In genomic region chr12:13002301-13003097, GRCh38 we compare ENCODE assay signal across 14 cellular contexts. TPM values are rescaled to one million over a fixed set of nuclear protein-coding genes. Genes with fewer than 3 reads are reported as not detected.
DNase-seq lines count a peak whose midpoint lies in the region; ATAC-seq and TF ChIP-seq lines count a peak whose summit lies in the region.
"Had no signal": no experiment of that assay in that cellular context is flagged by ENCODE, and none has a peak within 500 bp of the region (broad histone marks: within the 10 kb centered on the region; RNA-seq: fewer than 3 reads in every experiment).

No MANE protein-coding gene starts in this region.

- peaks cover 14% of the 10 kb centered on the region for H4K20me1 ChIP-seq in osteoblast (ENCODE audit: insufficient read depth, low read length)

- H3K27me3 ChIP-seq in osteoblast (ENCODE audit: insufficient read depth, low read length) (no peaks in the 10 kb centered on the region), body of pancreas (no peaks in the 10 kb centered on the region)
- H3K27me3 ChIP-seq: dorsolateral prefrontal cortex, gastrocnemius medialis had no signal

- ATAC-seq in GM19452 (IDR thresholded peaks at IDR 0.05; ENCODE audit: unreplicated experiment) (no peak), body of pancreas (no peak)
- ATAC-seq: gastrocnemius medialis, left colon, psoas muscle had no signal

- H3K4me3 Mint-ChIP-seq in IgD-negative memory B cell = peak overlapping the region in 3 of 4 donors; percentile 55 to 81 (median 59)

- peaks cover 2% of the 10 kb centered on the region for H3K27me3 Mint-ChIP-seq in IgD-negative memory B cell

- peak overlapping the region; percentile 94 for H3K4me2 ChIP-seq in osteoblast (ENCODE audit: insufficient read depth, low read length)

- H3K4me1 Mint-ChIP-seq in IgD-negative memory B cell = peaks cover 3 to 14% (median 12%) of the 10 kb centered on the region in 3 donors

- peak overlapping the region; percentile 85 for H3K4me3 ChIP-seq in coronary artery
- peak overlapping the region; percentile 84 for H3K4me3 ChIP-seq in osteoblast (ENCODE audit: insufficient read depth, low read length)
- no peak overlapping the region for H3K4me3 ChIP-seq in body of pancreas

- no peaks in the 10 kb centered on the region for H3K9me3 Mint-ChIP-seq in IgD-negative memory B cell

- H3K36me3 Mint-ChIP-seq in IgD-negative memory B cell = no peaks in the 10 kb centered on the region

- DNase-seq in DMS53 (lab: John Stamatoyannopoulos, UW) (peak; percentile 28), DMS53 treated with DMSO at 0.1 percent for 48 hours (lab: John Stamatoyannopoulos, UW; ENCODE audit: unreplicated experiment) (no peak), coronary artery (ENCODE audit: low spot score) (no peak), osteoblast (ENCODE audit: insufficient read length, low spot score, missing footprints) (peak; percentile 42), body of pancreas (no peak)
- no peak for DNase-seq in activated CD4-positive, alpha-beta T cell treated with anti-CD3 and anti-CD28 coated beads for 1 hour
- DNase-seq: dorsolateral prefrontal cortex, gastrocnemius medialis, left colon, NCI-H2171, psoas muscle, substantia nigra had no signal

- no peaks in the 10 kb centered on the region for H3K9me3 ChIP-seq in osteoblast (ENCODE audit: low read depth, low read length)
- no peaks in the 10 kb centered on the region for H3K9me3 ChIP-seq in body of pancreas
- H3K9me3 ChIP-seq: gastrocnemius medialis, psoas muscle had no signal

- intact Hi-C loops in body of pancreas (cut with DNase I) = no loop called here

- H3K27ac ChIP-seq in coronary artery = no peak overlapping the region
- no peak overlapping the region for H3K27ac ChIP-seq in osteoblast (ENCODE audit: low read depth, low read length)
- no peak overlapping the region for H3K27ac ChIP-seq in body of pancreas

- H3K27ac Mint-ChIP-seq in IgD-negative memory B cell = peak overlapping the region; percentile 29 to 71 (median 47)

- 94 to 96% methylated on average over 10 of the region's 10 CpGs for WGBS in body of pancreas, 2 donors

- TF ChIP-seq POLR2A in body of pancreas (IDR thresholded peaks at IDR 0.05) = no peak

- H3K36me3 ChIP-seq in osteoblast (ENCODE audit: insufficient read depth, low read length) (no peaks in the 10 kb centered on the region), body of pancreas (replicated peaks in 1 of 2; ENCODE audit: insufficient read depth in 1 of 2, low read depth in 2 of 2) (no peaks in the 10 kb centered on the region)
- H3K36me3 ChIP-seq: gastrocnemius medialis had no signal

- no peak overlapping the region for H2AFZ ChIP-seq in osteoblast (ENCODE audit: low read length)

- H3K4me1 ChIP-seq in osteoblast (ENCODE audit: insufficient read depth, low read length) (peaks cover 32% of the 10 kb centered on the region), body of pancreas (peaks cover 46% of the 10 kb centered on the region)

- TF ChIP-seq CTCF in coronary artery (IDR thresholded peaks at IDR 0.05) = no peak
- no peak for TF ChIP-seq CTCF in osteoblast (IDR thresholded peaks at IDR 0.05; ENCODE audit: extremely low read depth, low read depth, low read length)
- no peak for TF ChIP-seq CTCF in body of pancreas (IDR thresholded peaks at IDR 0.05)

- H3K79me2 ChIP-seq in osteoblast (ENCODE audit: insufficient read depth, low read length) = peaks cover 46% of the 10 kb centered on the region

RNA-seq across cellular contexts. Expression of gene HEBP1, which starts 2.4 kb away (rescaled TPM):
- polyA plus RNA-seq in IgD-negative memory B cell = 12.9 TPM
- total RNA-seq in osteoblast (16.6 and 20.3 TPM in 2 replicates), body of pancreas (10 to 100 TPM; 19.4 to 28.8 TPM)

RNA-seq across cellular contexts. Expression of gene FAM234B, which starts 41.7 kb away (rescaled TPM):
- polyA plus RNA-seq in IgD-negative memory B cell = 2.7 TPM
- 3.3 and 5.6 TPM in 2 replicates for total RNA-seq in osteoblast
- 1 to 10 TPM; 8.0 to 9.6 TPM for total RNA-seq in body of pancreas

RNA-seq across cellular contexts. Expression of gene GPRC5D, which starts 50.5 kb away (rescaled TPM):
- 1.4 TPM for polyA plus RNA-seq in IgD-negative memory B cell
- total RNA-seq in osteoblast = not detected in 2 replicates
- total RNA-seq in body of pancreas = not detected
- total RNA-seq: gastrocnemius medialis, psoas muscle had no signal
- polyA plus RNA-seq: psoas muscle had no signal

Comparison
In these comparisons a context has a peak if more than half of its experiments do, and no peak if none do; other contexts are left out.
1. DNase-seq: peak in DMS53 (single experiment) and osteoblast (single experiment); none in DMS53 treated with DMSO at 0.1 percent for 48 hours (single experiment), coronary artery (single experiment), body of pancreas (0 of 4) and activated CD4-positive, alpha-beta T cell treated with anti-CD3 and anti-CD28 coated beads for 1 hour (single experiment).
2. H3K4me3 ChIP-seq: peak in coronary artery (single experiment) and osteoblast (single experiment); none in body of pancreas (0 of 2).